14 cellular contexts compared by ENCODE assay signal in the genomic region with DNA sequence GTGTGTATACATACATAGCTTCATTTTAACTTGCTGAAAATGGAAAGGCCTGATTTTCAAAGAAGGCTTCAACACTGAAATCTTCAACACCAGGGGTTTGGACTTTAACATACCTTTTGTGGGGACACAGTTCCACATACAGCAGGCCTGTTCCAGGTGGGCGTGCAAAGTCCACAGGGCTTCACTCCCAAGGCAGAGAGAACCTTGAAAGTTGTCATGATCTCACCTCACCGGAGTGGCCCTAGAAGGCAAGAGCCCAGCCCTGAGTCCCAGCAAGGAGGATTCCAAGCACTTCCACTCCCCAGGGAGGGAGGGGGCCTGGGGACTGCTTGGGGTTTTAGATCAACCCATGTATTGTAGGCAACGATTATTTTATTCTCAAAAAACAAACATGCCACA.
"Had no signal": no experiment of that assay in that cellular context is flagged by ENCODE, and none has a peak within 500 bp of the region (broad histone marks: within the 10 kb centered on the region; RNA-seq: fewer than 3 reads in every experiment).

No MANE protein-coding gene starts in this region.

- ATAC-seq: foreskin keratinocyte; left lung; lower lobe of right lung; natural killer cell treated with Interleukin-12 subunit alpha and Interleukin-12 subunit beta and Interleukin-15 and Interleukin-18, amount 100 ng/mL, for 72 hours had no signal

- H3K27me3 ChIP-seq: foreskin keratinocyte, sigmoid colon had no signal

- H3K9me3 ChIP-seq: left lung, lower lobe of right lung, sigmoid colon had no signal

- H3K9me3 Mint-ChIP-seq: central memory CD8-positive, alpha-beta T cell; memory B cell; natural killer cell treated with Interleukin-12 subunit alpha and Interleukin-12 subunit beta and Interleukin-15 and Interleukin-18, amount 100 ng/mL, for 72 hours had no signal

- H3K4me3 ChIP-seq: left lung, lower lobe of right lung, sigmoid colon had no signal

- H3K27ac Mint-ChIP-seq: natural killer cell treated with Interleukin-12 subunit alpha and Interleukin-12 subunit beta and Interleukin-15 and Interleukin-18, amount 100 ng/mL, for 72 hours had no signal

- H3K27ac ChIP-seq: foreskin keratinocyte, left lung, lower lobe of right lung, sigmoid colon had no signal

- H3K36me3 Mint-ChIP-seq: memory B cell; natural killer cell treated with Interleukin-12 subunit alpha and Interleukin-12 subunit beta and Interleukin-15 and Interleukin-18, amount 100 ng/mL, for 72 hours had no signal

- H3K27me3 Mint-ChIP-seq: central memory CD8-positive, alpha-beta T cell; memory B cell had no signal

- DNase-seq: dermis blood vessel endothelial cell; erythroblast; foreskin keratinocyte; lower lobe of right lung; midbrain; occipital lobe; sigmoid colon; stimulated activated CD4-positive, alpha-beta T cell treated with anti-CD3 and anti-CD28 coated beads, Interleukin-2, amount 100 ng/mL, for 48 hours; stimulated activated naive CD4-positive, alpha-beta T cell treated with Interleukin-2 at 50 U/mL for 16 hours; trophoblast cell had no signal

- H3K36me3 ChIP-seq: left lung, lower lobe of right lung, sigmoid colon had no signal
